Comparison of ENCODE assay signal across 8 cellular contexts in genomic region chr19:49676136-49676689, GRCh38. TPM values are rescaled to one million over a fixed set of nuclear protein-coding genes. Genes with fewer than 3 reads are reported as not detected.
DNase-seq lines count a peak whose midpoint lies in the region; ATAC-seq and TF ChIP-seq lines count a peak whose summit lies in the region.

No MANE protein-coding gene starts in this region.

- intact Hi-C loops in mammary epithelial cell (cut with micrococcal nuclease), result loop anchor here (1.0 to 10.0 kb wide), 6 partner anchors 11 to 309 kb away; partner anchors contain the start of genes AKT1S1, BCL2L12, IRF3 and PRR12

- peak overlapping the region; percentile 91 for H2AFZ ChIP-seq in mammary epithelial cell (ENCODE audit: low read depth, low read length)

- DNase-seq in Caki2 (ENCODE audit: low read depth) (peak; percentile 97), mammary epithelial cell (no peak), iPS-NIHi7 (ENCODE audit: extremely low spot score) (peak; percentile 67), smooth muscle cell of the brain vasculature (ENCODE audit: low read depth, low spot score) (peak; percentile 91), T1000 (lab: John Stamatoyannopoulos, UW) (no peak)

- peaks cover 41% of the 10 kb centered on the region for H3K79me2 ChIP-seq in mammary epithelial cell (ENCODE audit: insufficient read depth, low read length)

- no peak for TF ChIP-seq CTCF in mammary epithelial cell (conservative IDR thresholded peaks at IDR 0.05 in 1 of 2, IDR thresholded peaks at IDR 0.05 in 1 of 2; ENCODE audit: extremely low read depth in 1 of 2, insufficient read depth in 1 of 2, low read depth in 1 of 2, low read length in 2 of 2)

- H3K36me3 ChIP-seq in mammary epithelial cell (ENCODE audit: insufficient read depth, low read length), result peaks cover 5% of the 10 kb centered on the region

- TF ChIP-seq RAD21 in Ishikawa (IDR thresholded peaks at IDR 0.05; ENCODE audit: low read depth), result no peak

- peak overlapping the region; percentile 6 to 39 (median 36) for H3K4me3 ChIP-seq in mammary epithelial cell (replicated peaks in 1 of 3; ENCODE audit: insufficient read depth in 1 of 3, low read depth in 2 of 3, low read length in 3 of 3)

- peak overlapping the region; percentile 88 for H3K27ac ChIP-seq in mammary epithelial cell (ENCODE audit: insufficient read depth, low read depth, low read length)

- BruUV-seq in mammary epithelial cell (replicated peaks; lab: Mats Ljungman, UMichigan), result no TSS peak

- H3K4me1 ChIP-seq in mammary epithelial cell (ENCODE audit: insufficient read depth, low read length), result peaks cover 25% of the 10 kb centered on the region

- peak; percentile 32 for ATAC-seq in GM19395 (IDR thresholded peaks at IDR 0.05; ENCODE audit: unreplicated experiment)

- no peaks in the 10 kb centered on the region for H4K20me1 ChIP-seq in mammary epithelial cell (ENCODE audit: insufficient read depth, low read length)

- WGBS in mammary epithelial cell (ENCODE audit: low coverage, missing lambda C conversion rate), result 0% methylated on average over 17 of the region's 22 CpGs

- CTCF ChIA-PET in mammary epithelial cell (lab: Charles Lee; ENCODE audit: low non-redundant PET), result interaction anchor here (1.0 kb wide), 1 partner anchor 106 kb away, joined by 3 read pairs; no protein-coding TSS in a partner anchor

- peak overlapping the region; percentile 90 for H3K9ac ChIP-seq in mammary epithelial cell (ENCODE audit: insufficient read depth, low read length)

- H3K9me3 ChIP-seq in mammary epithelial cell (replicated peaks; ENCODE audit: insufficient read depth, low read length), result no peaks in the 10 kb centered on the region

- dilution Hi-C loops in mammary epithelial cell (cut with HindIII; ENCODE audit: low sequenced_read_pairs), result loop anchor here (5.0 kb wide), 3 partner anchors 34 to 106 kb away; partner anchors contain the start of genes RRAS and SCAF1

- H3K27me3 ChIP-seq in mammary epithelial cell (ENCODE audit: insufficient read depth, low read length), result no peaks in the 10 kb centered on the region

- in situ Hi-C loops in Caki2 (cut with HindIII; ENCODE audit: low pct_unique_long_range_greater_than_20kb, low sequenced_read_pairs), result no loop called here
- in situ Hi-C loops in mammary epithelial cell (cut with MboI; ENCODE audit: low sequenced_read_pairs in 2 of 2), result loop anchor here in 1 of 2 donors (5.0 kb wide), 1 partner anchor 179 kb away; the partner anchor contains the start of gene RPS11

- 0 out of 2 replicates have a peak, but pooled peaks have one; percentile 3 for TF ChIP-seq EP300 in Ishikawa (IDR thresholded peaks at IDR 0.05; ENCODE audit: borderline replicate concordance)

- H3K4me2 ChIP-seq in mammary epithelial cell (ENCODE audit: insufficient read depth, low read depth, low read length), result peak overlapping the region; percentile 65

TF ChIP-seq in Ishikawa, 13 proteins besides CTCF, POLR2A, EP300 and RAD21:
- no peak for TF ChIP-seq CEBPB (IDR thresholded peaks at IDR 0.05)
- TF ChIP-seq TCF12 (IDR thresholded peaks at IDR 0.05; ENCODE audit: low read depth), result 0 out of 2 replicates have a peak, but pooled peaks have one; percentile 14

TF ChIP-seq in PFSK-1, 5 proteins besides CTCF, POLR2A, EP300 and RAD21:
- no peak for TF ChIP-seq FOXP2 (optimal IDR thresholded peaks at IDR 0.05; ENCODE audit: borderline replicate concordance, extremely low read depth, extremely low read length, insufficient read depth)
- peak; percentile 55; the same call in 1 of the 2 replicates for TF ChIP-seq POLR2AphosphoS5 (IDR thresholded peaks at IDR 0.05; ENCODE audit: low read depth, low read length)
- TF ChIP-seq TAF1 (IDR thresholded peaks at IDR 0.05; ENCODE audit: borderline replicate concordance, insufficient read depth, low read length), result 0 out of 2 replicates have a peak, but pooled peaks have one; percentile 37

RNA-seq across cellular contexts. Expression of gene PRMT1, which starts 0.9 kb away (rescaled TPM):
- total RNA-seq in Caki2 (2014; rRNA removed; shearing (Covaris generic); ENCODE audit: low replicate concordance), result 432 and 563 TPM in 2 replicates
- 393 TPM for polyA plus RNA-seq in PFSK-1 (2012; ENCODE audit: insufficient read length, low read depth)
- total RNA-seq in mammary epithelial cell, result 100 to 1,000 TPM; 173 to 194 TPM
- 383 TPM for polyA plus RNA-seq in mammary epithelial cell
- polyA minus RNA-seq in mammary epithelial cell, result 226 TPM

RNA-seq across cellular contexts. Expression of gene BCL2L12, which starts 10.5 kb away (rescaled TPM):
- total RNA-seq in Caki2 (2014; rRNA removed; shearing (Covaris generic); ENCODE audit: low replicate concordance), result 3.0 TPM in 1 of 2 replicates, not detected in the other
- polyA plus RNA-seq in PFSK-1 (2012; ENCODE audit: insufficient read length, low read depth), result 68.9 TPM
- 10 to 100 TPM in 1 of 2 donors, 1 to 10 TPM in 1; 4.3 to 43.1 TPM for total RNA-seq in mammary epithelial cell
- 24.8 TPM for polyA plus RNA-seq in mammary epithelial cell
- polyA minus RNA-seq in mammary epithelial cell, result 10.5 TPM

RNA-seq across cellular contexts. Expression of gene IRF3, which starts 10.6 kb away (rescaled TPM):
- 116 and 227 TPM in 2 replicates for total RNA-seq in Caki2 (2014; rRNA removed; shearing (Covaris generic); ENCODE audit: low replicate concordance)
- 97.1 TPM for polyA plus RNA-seq in PFSK-1 (2012; ENCODE audit: insufficient read length, low read depth)
- total RNA-seq in mammary epithelial cell, result 10 to 100 TPM; 39.7 to 94.2 TPM
- polyA plus RNA-seq in mammary epithelial cell, result 67.8 TPM
- 36.3 TPM for polyA minus RNA-seq in mammary epithelial cell

RNA-seq across cellular contexts. Expression of gene ADM5, which starts 13.2 kb away (rescaled TPM):
- total RNA-seq in Caki2 (2014; rRNA removed; shearing (Covaris generic); ENCODE audit: low replicate concordance), result 1.1 and 3.2 TPM in 2 replicates
- polyA plus RNA-seq in PFSK-1 (2012; ENCODE audit: insufficient read length, low read depth), result 4.6 TPM
- total RNA-seq in mammary epithelial cell, result 1 to 10 TPM in 1 of 2 donors, under 1 TPM in 1; 0.50 to 3.0 TPM
- 1.2 TPM for polyA plus RNA-seq in mammary epithelial cell
- 0.26 TPM for polyA minus RNA-seq in mammary epithelial cell

RNA-seq across cellular contexts. Expression of gene CPT1C, which starts 14.7 kb away (rescaled TPM):
- 21.2 and 26.7 TPM in 2 replicates for total RNA-seq in Caki2 (2014; rRNA removed; shearing (Covaris generic); ENCODE audit: low replicate concordance)
- polyA plus RNA-seq in PFSK-1 (2012; ENCODE audit: insufficient read length, low read depth), result 12.7 TPM
- total RNA-seq in mammary epithelial cell, result under 1 TPM; 0.78 to 0.83 TPM
- 0.12 TPM for polyA plus RNA-seq in mammary epithelial cell
- not detected for polyA minus RNA-seq in mammary epithelial cell

Comparison
In these comparisons a context has a peak if more than half of its experiments do, and no peak if none do; other contexts are left out.
1. DNase-seq: peak in Caki2 (single experiment), iPS-NIHi7 (single experiment) and smooth muscle cell of the brain vasculature (single experiment); none in mammary epithelial cell (single experiment) and T1000 (single experiment).